8 cellular contexts compared by ENCODE assay signal in the genomic region with DNA sequence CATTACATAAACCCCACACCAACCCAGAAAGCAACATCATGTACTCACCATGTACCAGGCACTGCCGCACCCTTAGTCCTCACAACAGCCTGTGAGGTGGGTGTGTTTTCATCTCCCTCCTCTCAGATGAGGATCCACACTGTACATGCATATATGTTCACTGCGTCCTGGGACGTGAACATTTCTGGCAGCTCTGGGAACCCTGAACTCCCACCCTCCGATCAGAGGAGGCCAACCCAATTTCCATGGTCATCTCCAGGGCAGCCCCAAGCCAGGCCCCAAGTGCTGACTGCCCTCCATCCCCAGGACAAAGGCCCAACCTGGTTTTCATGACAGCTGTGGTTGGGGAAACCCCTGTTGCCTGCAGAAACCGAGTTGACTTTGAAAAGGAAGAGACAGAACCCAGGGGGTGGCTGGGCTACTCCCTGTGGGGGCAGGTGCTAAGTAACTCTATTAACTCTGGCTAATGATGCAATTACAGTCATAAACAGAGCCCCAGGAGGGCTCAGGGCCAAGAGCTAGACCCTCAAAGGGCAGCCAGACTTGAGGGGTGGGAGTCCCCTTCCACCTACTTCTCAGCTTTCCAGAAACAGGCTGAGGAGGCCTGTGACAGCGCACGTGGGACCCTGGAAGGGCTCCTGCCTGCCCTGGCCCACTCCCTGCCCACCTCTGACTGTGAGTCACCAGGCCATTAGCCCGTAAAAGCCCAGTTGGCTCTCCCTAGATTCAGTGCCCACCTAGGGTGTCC. TPM values are rescaled to one million over a fixed set of nuclear protein-coding genes. Genes with fewer than 3 reads are reported as not detected.
DNase-seq lines count a peak whose midpoint lies in the region; ATAC-seq and TF ChIP-seq lines count a peak whose summit lies in the region.

No MANE protein-coding gene starts in this region.

- peak overlapping the region; percentile 60 for H3K27ac ChIP-seq in muscle layer of duodenum (ENCODE audit: low read length)

- H3K27me3 Mint-ChIP-seq in T-helper 17 cell (no peaks in the 10 kb centered on the region), MCF 10A (ENCODE audit: insufficient read depth, unreplicated experiment) (no peaks in the 10 kb centered on the region)

- H3K27me3 ChIP-seq in muscle layer of duodenum (ENCODE audit: low read depth, low read length), result no peaks in the 10 kb centered on the region

- ATAC-seq in GM18858 (IDR thresholded peaks at IDR 0.05; ENCODE audit: unreplicated experiment) (peak; percentile 24), HG02885 (IDR thresholded peaks at IDR 0.05; ENCODE audit: poor library complexity, unreplicated experiment) (peak; percentile 31), T-helper 17 cell (peak; percentile 66), HG02973 (IDR thresholded peaks at IDR 0.05; ENCODE audit: unreplicated experiment) (no peak)

- H3K9me3 ChIP-seq in T-helper 17 cell (ENCODE audit: control insufficient read depth, low read length, poor library complexity, severe bottlenecking) (no peaks in the 10 kb centered on the region), muscle layer of duodenum (ENCODE audit: control insufficient read depth in 1 of 2, low read length in 2 of 2) (no peaks in the 10 kb centered on the region)

- CTCF ChIA-PET in MCF 10A (lab: Yijun Ruan, JAX), result interaction anchor here (0.6 to 3.4 kb wide), 9 partner anchors 8 to 333 kb away, joined by 3 to 25 read pairs (median 7); a partner anchor contains a TSS

- H3K4me3 Mint-ChIP-seq in T-helper 17 cell (peak overlapping the region; percentile 87), MCF 10A (ENCODE audit: unreplicated experiment) (peak overlapping the region; percentile 62)

- DNase-seq in T-helper 17 cell, result peak; percentile 32 to 49 (median 36)
- peak; percentile 35 for DNase-seq in MCF 10A (ENCODE audit: unreplicated experiment)
- DNase-seq in superior temporal gyrus (ENCODE audit: extremely low spot score), result peak; percentile 75
- no peak for DNase-seq in AG20443 (ENCODE audit: low spot score)

- TSS peak; percentile 50 for BruUV-seq in MCF 10A (replicated peaks; lab: Mats Ljungman, UMichigan)

- H3K4me1 Mint-ChIP-seq in T-helper 17 cell (peaks cover 32% of the 10 kb centered on the region), MCF 10A (ENCODE audit: insufficient read depth, unreplicated experiment) (peaks cover 20% of the 10 kb centered on the region)

- intact Hi-C loops in MCF 10A (cut with micrococcal nuclease), result no loop called here

- H3K9me3 Mint-ChIP-seq in MCF 10A (ENCODE audit: unreplicated experiment), result no peaks in the 10 kb centered on the region

- no peaks in the 10 kb centered on the region for H3K36me3 ChIP-seq in muscle layer of duodenum (ENCODE audit: control insufficient read depth in 1 of 2, insufficient read depth in 2 of 2, low read length in 2 of 2)

- no peaks in the 10 kb centered on the region for H3K36me3 Mint-ChIP-seq in T-helper 17 cell (ENCODE audit: low read depth)
- no peaks in the 10 kb centered on the region for H3K36me3 Mint-ChIP-seq in MCF 10A (ENCODE audit: insufficient read depth, unreplicated experiment)

- no peak for TF ChIP-seq CTCF in MCF 10A (IDR thresholded peaks at IDR 0.05; ENCODE audit: unreplicated experiment)

- peak overlapping the region; percentile 92 for H3K27ac Mint-ChIP-seq in T-helper 17 cell
- peak overlapping the region; percentile 67 for H3K27ac Mint-ChIP-seq in MCF 10A (ENCODE audit: low read depth, unreplicated experiment)

- peak overlapping the region; percentile 73 to 74 for H3K4me3 ChIP-seq in muscle layer of duodenum (ENCODE audit: low read depth in 1 of 2, low read length in 2 of 2)

- H3K4me1 ChIP-seq in muscle layer of duodenum (ENCODE audit: control insufficient read depth in 1 of 2, insufficient read depth in 2 of 2, low read length in 2 of 2), result peaks cover 10 to 52% of the 10 kb centered on the region in 2 donors

- POLR2A ChIA-PET in MCF 10A (lab: Yijun Ruan, JAX), result interaction anchor here (0.6 to 5.9 kb wide), 16 partner anchors 9 to 495 kb away, joined by 3 to 98 read pairs (median 4); a partner anchor contains a TSS

RNA-seq across cellular contexts. Expression of a gene that starts 2.6 kb away (rescaled TPM):
- total RNA-seq in T-helper 17 cell, result 10 to 100 TPM; 17.6 to 18.9 TPM
- total RNA-seq in MCF 10A (2022), result 11.8 and 16.2 TPM in 2 replicates

RNA-seq across cellular contexts. Expression of a gene that starts 14.4 kb away (rescaled TPM):
- total RNA-seq in T-helper 17 cell (not detected), MCF 10A (2022) (not detected in 2 replicates)

RNA-seq across cellular contexts. Expression of a gene that starts 46.9 kb away (rescaled TPM):
- total RNA-seq in T-helper 17 cell (1 to 10 TPM; 5.2 to 6.9 TPM), MCF 10A (2022) (3.9 and 5.3 TPM in 2 replicates)

RNA-seq across cellular contexts. Expression of a gene that starts 47.8 kb away (rescaled TPM):
- total RNA-seq in T-helper 17 cell (not detected), MCF 10A (2022) (0.93 and 1.5 TPM in 2 replicates)

RNA-seq across cellular contexts. Expression of a gene that starts 54.7 kb away (rescaled TPM):
- 100 to 1,000 TPM in 1 of 2 donors, 10 to 100 TPM in 1; 99.1 to 111 TPM for total RNA-seq in T-helper 17 cell
- 202 and 227 TPM in 2 replicates for total RNA-seq in MCF 10A (2022)
